In the genomic region with DNA sequence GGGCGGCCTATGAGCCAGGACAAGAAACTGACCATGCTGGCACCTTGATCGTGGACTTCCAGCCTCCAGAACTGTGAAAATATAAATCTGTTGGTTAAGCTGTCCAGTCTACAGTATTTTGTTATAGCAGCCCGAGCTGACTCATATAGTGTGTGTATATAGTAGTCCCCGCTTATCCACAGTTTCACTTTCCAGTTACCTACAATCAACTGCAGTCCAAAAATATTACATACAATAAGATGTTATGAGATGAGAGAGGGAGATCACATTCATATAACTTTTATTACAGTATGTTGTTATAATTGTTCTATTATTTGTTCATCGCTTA, we compare ENCODE assay signal across 1 cellular context.
TF ChIP-seq lines count a peak whose summit lies in the region.

No MANE protein-coding gene starts in this region.

TF ChIP-seq in K562, 482 proteins besides CTCF, POLR2A, EP300 and RAD21:
- TF ChIP-seq ZNF707 (CRISPR knock-in tag; conservative IDR thresholded peaks at IDR 0.05) (no peak), ZNF12 (CRISPR knock-in tag; IDR thresholded peaks at IDR 0.05) (peak; percentile 63; the same call in 1 of the 2 replicates), PHF21A (IDR thresholded peaks at IDR 0.05; ENCODE audit: borderline replicate concordance, low read depth) (no peak), TCFL5 (CRISPR knock-in tag; conservative IDR thresholded peaks at IDR 0.05) (no peak)
